Comparison of ENCODE assay signal across 14 cellular contexts in genomic region chr18:35024965-35025364, GRCh38. TPM values are rescaled to one million over a fixed set of nuclear protein-coding genes. Genes with fewer than 3 reads are reported as not detected.
DNase-seq lines count a peak whose midpoint lies in the region; ATAC-seq, FAIRE-seq and TF ChIP-seq lines count a peak whose summit lies in the region.
"Had no signal": no experiment of that assay in that cellular context is flagged by ENCODE, and none has a peak within 500 bp of the region (broad histone marks: within the 10 kb centered on the region; RNA-seq: fewer than 3 reads in every experiment).

No MANE protein-coding gene starts in this region.

- WGBS in heart left ventricle, 4 donors, result 6 to 22% (median 10%) methylated on average over 1 of the region's 1 CpG
- whole genome bisulfite sequencing in pancreas, 2 donors, result 6 to 11% methylated on average over 1 of the region's 1 CpG

- H3K36me3 ChIP-seq in heart left ventricle (no peaks in the 10 kb centered on the region), pancreas (no peaks in the 10 kb centered on the region), OCI-LY7 (ENCODE audit: insufficient read depth, low read length) (no peaks in the 10 kb centered on the region)

- CTCF ChIA-PET in OCI-LY7 (lab: Charles Lee; ENCODE audit: unreplicated experiment), result no interaction called here

- ATAC-seq in heart left ventricle (peak; percentile 77 to 91 (median 82)), pancreas (peak; percentile 94 to 98 (median 98)), HG02571 (IDR thresholded peaks at IDR 0.05; ENCODE audit: unreplicated experiment) (no peak), GM18873 (IDR thresholded peaks at IDR 0.05; ENCODE audit: low FRiP score, unreplicated experiment) (no peak)
- no peak for ATAC-seq in stimulated activated memory B cell treated with anti-CD40 and anti-IgM and Interleukin-4, amounts not matched to agents 10 μg/mL and 1 μg/mL and 100 μg/mL, for 72 hours
- ATAC-seq: GM12878; stimulated activated effector memory CD8-positive, alpha-beta T cell treated with anti-CD3 and anti-CD28 coated beads, Interleukin-12 subunit alpha, Interleukin-12 subunit beta, amount 100 ng/mL, for 72 hours had no signal

- H3K4me1 ChIP-seq in heart left ventricle (peaks cover 0 to 40% (median 26%) of the 10 kb centered on the region in 12 donors), pancreas (peaks cover 8 to 16% (median 11%) of the 10 kb centered on the region in 3 donors), OCI-LY7 (ENCODE audit: insufficient read depth, low read length, poor library complexity, severe bottlenecking) (peaks cover 9% of the 10 kb centered on the region)

- H3K9me3 ChIP-seq in heart left ventricle, result no peaks in the 10 kb centered on the region
- no peaks in the 10 kb centered on the region for H3K9me3 ChIP-seq in pancreas
- no peaks in the 10 kb centered on the region for H3K9me3 ChIP-seq in OCI-LY7 (ENCODE audit: low read length)

- no peaks in the 10 kb centered on the region for H3K9me3 Mint-ChIP-seq in stimulated activated memory B cell treated with anti-CD40 and anti-IgM and Interleukin-4, amounts not matched to agents 10 μg/mL and 1 μg/mL and 100 μg/mL, for 72 hours
- H3K9me3 Mint-ChIP-seq: CD4-positive, alpha-beta T cell; stimulated activated effector memory CD8-positive, alpha-beta T cell treated with anti-CD3 and anti-CD28 coated beads, Interleukin-12 subunit alpha, Interleukin-12 subunit beta, amount 100 ng/mL, for 72 hours had no signal

- no peaks in the 10 kb centered on the region for H3K9me2 ChIP-seq in OCI-LY7 (ENCODE audit: insufficient read depth, low read length)

- H2AFZ ChIP-seq in OCI-LY7 (ENCODE audit: low read length), result no peak overlapping the region

- intact Hi-C loops in heart left ventricle (cut with DNase I) (loop anchor here in 7 of 10 donors (5.0 kb wide), 3 partner anchors 107 to 117 kb away; no protein-coding TSS in a partner anchor), pancreas (cut with DNase I) (no loop called here), OCI-LY7 (cut with micrococcal nuclease; ENCODE audit: unreplicated experiment) (loop anchor here (5.0 kb wide), 1 partner anchor 117 kb away; no protein-coding TSS in a partner anchor)

- H3K27ac ChIP-seq in VCaP (peak overlapping the region; percentile 71), heart left ventricle (peak overlapping the region in 6 of 12 donors; percentile 11 to 45 (median 24)), pancreas (peak overlapping the region in 2 of 4 donors; percentile 21 to 33), OCI-LY7 (ENCODE audit: low read depth, low read length, poor library complexity, severe bottlenecking) (no peak overlapping the region)

- H3K79me2 ChIP-seq in OCI-LY7 (ENCODE audit: insufficient read depth, low read depth, low read length), result no peaks in the 10 kb centered on the region

- no peaks in the 10 kb centered on the region for H4K20me1 ChIP-seq in OCI-LY7 (ENCODE audit: insufficient read depth, low read length)

- POLR2A ChIA-PET in OCI-LY7 (lab: Charles Lee), result interaction anchor here (0.5 to 2.2 kb wide), 3 partner anchors 8 to 69 kb away, joined by 3 to 7 read pairs (median 3); no protein-coding TSS in a partner anchor

- TF ChIP-seq CTCF in AG09319 (IDR thresholded peaks at IDR 0.05; ENCODE audit: low read depth, low read length) (no peak), VCaP (conservative IDR thresholded peaks at IDR 0.05) (no peak), heart left ventricle (IDR thresholded peaks at IDR 0.05) (no peak), pancreas (IDR thresholded peaks at IDR 0.05) (no peak), OCI-LY7 (conservative IDR thresholded peaks at IDR 0.05; ENCODE audit: low read length) (no peak)

- DNase-seq in AG09319 (ENCODE audit: extremely low read depth, low read depth) (peak; percentile 80), heart left ventricle (peak in 4 of 5 donors; percentile 77 to 85 (median 82)), pancreas (peak in 4 of 6 donors; percentile 76 to 85 (median 82)), OCI-LY7 (ENCODE audit: low spot score) (no peak)
- DNase-seq: CD4-positive, alpha-beta T cell; dorsolateral prefrontal cortex; Kasumi-1; small intestine had no signal

- no peak for TF ChIP-seq POLR2A in heart left ventricle (IDR thresholded peaks at IDR 0.05)

- peaks cover 9% of the 10 kb centered on the region for H3K4me1 Mint-ChIP-seq in stimulated activated memory B cell treated with anti-CD40 and anti-IgM and Interleukin-4, amounts not matched to agents 10 μg/mL and 1 μg/mL and 100 μg/mL, for 72 hours

- BruUV-seq in OCI-LY7 (replicated peaks; lab: Mats Ljungman, UMichigan), result no TSS peak

- H3K4me3 ChIP-seq in heart left ventricle, result no peak overlapping the region
- no peak overlapping the region for H3K4me3 ChIP-seq in pancreas
- no peak overlapping the region for H3K4me3 ChIP-seq in OCI-LY7 (ENCODE audit: low read depth, low read length, poor library complexity, severe bottlenecking)
- H3K4me3 ChIP-seq: GM12878 had no signal

- no peak overlapping the region for H3K27ac Mint-ChIP-seq in stimulated activated memory B cell treated with anti-CD40 and anti-IgM and Interleukin-4, amounts not matched to agents 10 μg/mL and 1 μg/mL and 100 μg/mL, for 72 hours
- H3K27ac Mint-ChIP-seq: stimulated activated effector memory CD8-positive, alpha-beta T cell treated with anti-CD3 and anti-CD28 coated beads, Interleukin-12 subunit alpha, Interleukin-12 subunit beta, amount 100 ng/mL, for 72 hours had no signal

- no peaks in the 10 kb centered on the region for H3K36me3 Mint-ChIP-seq in stimulated activated memory B cell treated with anti-CD40 and anti-IgM and Interleukin-4, amounts not matched to agents 10 μg/mL and 1 μg/mL and 100 μg/mL, for 72 hours
- H3K36me3 Mint-ChIP-seq: stimulated activated effector memory CD8-positive, alpha-beta T cell treated with anti-CD3 and anti-CD28 coated beads, Interleukin-12 subunit alpha, Interleukin-12 subunit beta, amount 100 ng/mL, for 72 hours had no signal

- peak; percentile 89 for FAIRE-seq in pancreas (lab: Jason Lieb, UNC)
- FAIRE-seq: GM12878, small intestine had no signal

- no peaks in the 10 kb centered on the region for H3K27me3 ChIP-seq in heart left ventricle
- H3K27me3 ChIP-seq in pancreas, result no peaks in the 10 kb centered on the region
- H3K27me3 ChIP-seq: dorsolateral prefrontal cortex had no signal

- no peak overlapping the region for H3K4me3 Mint-ChIP-seq in stimulated activated memory B cell treated with anti-CD40 and anti-IgM and Interleukin-4, amounts not matched to agents 10 μg/mL and 1 μg/mL and 100 μg/mL, for 72 hours
- H3K4me3 Mint-ChIP-seq: CD4-positive, alpha-beta T cell; stimulated activated effector memory CD8-positive, alpha-beta T cell treated with anti-CD3 and anti-CD28 coated beads, Interleukin-12 subunit alpha, Interleukin-12 subunit beta, amount 100 ng/mL, for 72 hours had no signal

- H3K4me2 ChIP-seq in OCI-LY7 (ENCODE audit: low read length), result no peak overlapping the region

- peaks cover 12% of the 10 kb centered on the region for H3K27me3 Mint-ChIP-seq in stimulated activated memory B cell treated with anti-CD40 and anti-IgM and Interleukin-4, amounts not matched to agents 10 μg/mL and 1 μg/mL and 100 μg/mL, for 72 hours
- H3K27me3 Mint-ChIP-seq: CD4-positive, alpha-beta T cell had no signal

RNA-seq across cellular contexts. Expression of gene MAPRE2, which starts 16.2 kb away (rescaled TPM):
- 100 to 1,000 TPM in 8 of 9 donors, 10 to 100 TPM in 1; 80.2 to 190 (median 137) TPM for total RNA-seq in heart left ventricle
- polyA plus RNA-seq in heart left ventricle, result 100 to 1,000 TPM in 1 of 2 donors, 10 to 100 TPM in 1; 36.4 to 138 TPM
- total RNA-seq in pancreas, result 10 to 100 TPM in 3 of 6 donors, 1 to 10 TPM in 3; 8.4 to 18.2 (median 10.6) TPM
- polyA plus RNA-seq in pancreas, result 10 to 100 TPM in 1 of 2 donors, 1 to 10 TPM in 1; 4.8 to 13.0 TPM
- 17.1 and 23.2 TPM in 2 replicates for total RNA-seq in OCI-LY7 (2014; rRNA removed; shearing (Covaris generic))
- 34.0 and 35.2 TPM in 2 replicates for total RNA-seq in OCI-LY7 (2022)

Comparison
In these comparisons a context has a peak if more than half of its experiments do, and no peak if none do; other contexts are left out.
1. ATAC-seq: peak in heart left ventricle (4 of 4) and pancreas (4 of 4); none in HG02571 (single experiment), stimulated activated memory B cell treated with anti-CD40 and anti-IgM and Interleukin-4, amounts not matched to agents 10 μg/mL and 1 μg/mL and 100 μg/mL, for 72 hours (single experiment) and GM18873 (single experiment).
2. intact Hi-C loops: an anchor here in heart left ventricle (5.0 kb wide) and OCI-LY7 (5.0 kb wide); none called in pancreas.